ENCODE assay signal across 13 cellular contexts in genomic region chr5:173098787-173099186, GRCh38. TPM values are rescaled to one million over a fixed set of nuclear protein-coding genes. Genes with fewer than 3 reads are reported as not detected.
DNase-seq lines count a peak whose midpoint lies in the region; ATAC-seq lines count a peak whose summit lies in the region.
"Had no signal": no experiment of that assay in that cellular context is flagged by ENCODE, and none has a peak within 500 bp of the region (broad histone marks: within the 10 kb centered on the region; RNA-seq: fewer than 3 reads in every experiment).

No MANE protein-coding gene starts in this region.

- H3K36me3 Mint-ChIP-seq in activated naive CD8-positive, alpha-beta T cell = peaks cover 7% of the 10 kb centered on the region
- H3K36me3 Mint-ChIP-seq in activated naive CD8-positive, alpha-beta T cell treated with anti-CD3 and anti-CD28 coated beads for 36 hours = peaks cover 25% of the 10 kb centered on the region
- H3K36me3 Mint-ChIP-seq in IgD-negative memory B cell = peaks cover 18% of the 10 kb centered on the region
- peaks cover 21% of the 10 kb centered on the region for H3K36me3 Mint-ChIP-seq in effector memory CD8-positive, alpha-beta T cell (ENCODE audit: insufficient read depth)

- no peak for ATAC-seq in effector memory CD8-positive, alpha-beta T cell (replicated peaks)
- ATAC-seq: A549, HCT116 had no signal

- H3K4me1 Mint-ChIP-seq in activated naive CD8-positive, alpha-beta T cell (ENCODE audit: low read depth) = peaks cover 59% of the 10 kb centered on the region
- H3K4me1 Mint-ChIP-seq in activated naive CD8-positive, alpha-beta T cell treated with anti-CD3 and anti-CD28 coated beads for 36 hours = peaks cover 41% of the 10 kb centered on the region
- H3K4me1 Mint-ChIP-seq in IgD-negative memory B cell = peaks cover 27 to 47% (median 36%) of the 10 kb centered on the region in 3 donors
- H3K4me1 Mint-ChIP-seq in effector memory CD8-positive, alpha-beta T cell (ENCODE audit: low read depth in 2 of 2) = peaks cover 27 to 60% of the 10 kb centered on the region in 2 donors

- no peak overlapping the region for H3K4me3 Mint-ChIP-seq in activated naive CD8-positive, alpha-beta T cell
- H3K4me3 Mint-ChIP-seq in activated naive CD8-positive, alpha-beta T cell treated with anti-CD3 and anti-CD28 coated beads for 36 hours = no peak overlapping the region
- H3K4me3 Mint-ChIP-seq in IgD-negative memory B cell = no peak overlapping the region
- H3K4me3 Mint-ChIP-seq in effector memory CD8-positive, alpha-beta T cell = no peak overlapping the region

- DNase-seq in activated naive CD8-positive, alpha-beta T cell treated with anti-CD3 and anti-CD28 coated beads for 36 hours = no peak
- DNase-seq in effector memory CD8-positive, alpha-beta T cell = no peak
- no peak for DNase-seq in NCI-H2029 treated with DMSO at 0.1 percent for 48 hours (lab: John Stamatoyannopoulos, UW)
- DNase-seq in activated CD4-positive, alpha-beta T cell treated with anti-CD3 and anti-CD28 coated beads, Interleukin-2, amount 50 U/mL, for 48 hours = no peak
- no peak for DNase-seq in stimulated activated naive CD4-positive, alpha-beta T cell (lab: John Stamatoyannopoulos, UW)
- DNase-seq: BE2C, Calu3, DMS 273 treated with DMSO at 0.1 percent for 48 hours, GM23248 had no signal

- no peaks in the 10 kb centered on the region for H3K27me3 Mint-ChIP-seq in activated naive CD8-positive, alpha-beta T cell
- H3K27me3 Mint-ChIP-seq in activated naive CD8-positive, alpha-beta T cell treated with anti-CD3 and anti-CD28 coated beads for 36 hours = no peaks in the 10 kb centered on the region
- no peaks in the 10 kb centered on the region for H3K27me3 Mint-ChIP-seq in IgD-negative memory B cell
- no peaks in the 10 kb centered on the region for H3K27me3 Mint-ChIP-seq in effector memory CD8-positive, alpha-beta T cell

- H3K9me3 Mint-ChIP-seq in activated naive CD8-positive, alpha-beta T cell (ENCODE audit: low read depth) = no peaks in the 10 kb centered on the region
- H3K9me3 Mint-ChIP-seq in activated naive CD8-positive, alpha-beta T cell treated with anti-CD3 and anti-CD28 coated beads for 36 hours = peaks cover 8% of the 10 kb centered on the region
- H3K9me3 Mint-ChIP-seq in IgD-negative memory B cell = peaks cover 0 to 4% (median 4%) of the 10 kb centered on the region in 3 donors
- peaks cover 0 to 3% of the 10 kb centered on the region in 2 donors for H3K9me3 Mint-ChIP-seq in effector memory CD8-positive, alpha-beta T cell

- peak overlapping the region; percentile 51 for H3K27ac Mint-ChIP-seq in activated naive CD8-positive, alpha-beta T cell
- no peak overlapping the region for H3K27ac Mint-ChIP-seq in activated naive CD8-positive, alpha-beta T cell treated with anti-CD3 and anti-CD28 coated beads for 36 hours
- peak overlapping the region in 2 of 3 donors; percentile 55 to 63 for H3K27ac Mint-ChIP-seq in IgD-negative memory B cell
- H3K27ac Mint-ChIP-seq in effector memory CD8-positive, alpha-beta T cell = peak overlapping the region; percentile 5 to 64

RNA-seq across cellular contexts. Expression of gene CREBRF, which starts 42.6 kb away (rescaled TPM):
- total RNA-seq in activated naive CD8-positive, alpha-beta T cell treated with anti-CD3 and anti-CD28 coated beads for 36 hours = 1 to 10 TPM; 8.6 to 8.8 TPM
- polyA plus RNA-seq in IgD-negative memory B cell = 53.6 TPM

RNA-seq across cellular contexts. Expression of gene BNIP1, which starts 45.5 kb away (rescaled TPM):
- 10 to 100 TPM; 27.4 to 29.4 TPM for total RNA-seq in activated naive CD8-positive, alpha-beta T cell treated with anti-CD3 and anti-CD28 coated beads for 36 hours
- polyA plus RNA-seq in IgD-negative memory B cell = 10.2 TPM
